In genomic region chr3:64924961-64925360, GRCh38 we compare ENCODE assay signal across 1 cellular context.
TF ChIP-seq lines count a peak whose summit lies in the region.

No MANE protein-coding gene starts in this region.

TF ChIP-seq in K562, 482 proteins besides CTCF, POLR2A, EP300 and RAD21 (continued from another document):
- TF ChIP-seq DLX4 (CRISPR knock-in tag; IDR thresholded peaks at IDR 0.05) (no peak), HOXB6 (CRISPR knock-in tag; IDR thresholded peaks at IDR 0.05; ENCODE audit: borderline replicate concordance) (no peak), EWSR1 (IDR thresholded peaks at IDR 0.05; ENCODE audit: borderline replicate concordance, low read depth, partially characterized antibody) (peak; percentile 42)
TF ChIP-seq in K562: peak in this region for 1.
